In genomic region chr2:118865106-118865505, GRCh38 we compare ENCODE assay signal across 8 cellular contexts. TPM values are rescaled to one million over a fixed set of nuclear protein-coding genes. Genes with fewer than 3 reads are reported as not detected.
DNase-seq lines count a peak whose midpoint lies in the region; ATAC-seq, FAIRE-seq and TF ChIP-seq lines count a peak whose summit lies in the region.

No MANE protein-coding gene starts in this region.

- FAIRE-seq in A549 (lab: Jason Lieb, UNC): no peak

- no peak overlapping the region for H2AFZ ChIP-seq in fibroblast of lung (ENCODE audit: low read length)
- no peak overlapping the region for H2AFZ ChIP-seq in parathyroid adenoma

- no peak for TF ChIP-seq EP300 in A549 (IDR thresholded peaks at IDR 0.05)

- DNase-seq in A549 (ENCODE audit: low read depth in 1 of 2, low spot score in 1 of 2) (peak; percentile 29 to 55), GM12864 (ENCODE audit: low read depth) (no peak), HCEC 1CT (peak; percentile 38), Kasumi-1 (lab: John Stamatoyannopoulos, UW) (peak; percentile 73 to 83), SK-MEL-5 (ENCODE audit: low read depth, low spot score) (peak; percentile 66), fibroblast of lung (ENCODE audit: low read depth in 2 of 2) (peak in 1 of 2 donors; percentile 54)
- DNase-seq in stimulated activated CD4-positive, alpha-beta T cell treated with anti-CD3 and anti-CD28 coated beads, Interleukin-4, amount 100 ng/mL, for 4 hours: no peak

- no peaks in the 10 kb centered on the region for H3K36me3 ChIP-seq in fibroblast of lung (ENCODE audit: control insufficient read depth, insufficient read depth, low read length)
- no peaks in the 10 kb centered on the region for H3K36me3 ChIP-seq in parathyroid adenoma (ENCODE audit: control insufficient read depth, insufficient read depth, low read length)

- H3K4me1 ChIP-seq in A549 (peaks cover 5% of the 10 kb centered on the region; the same call in 1 of the 3 replicates), fibroblast of lung (ENCODE audit: control insufficient read depth, extremely low read depth, insufficient read depth, low read length) (no peaks in the 10 kb centered on the region), parathyroid adenoma (no peaks in the 10 kb centered on the region)

- peak; percentile 76 to 90 for TF ChIP-seq RAD21 in A549 (conservative IDR thresholded peaks at IDR 0.05 in 1 of 2, IDR thresholded peaks at IDR 0.05 in 1 of 2)

- H3K27ac ChIP-seq in A549 (no peak overlapping the region), fibroblast of lung (ENCODE audit: insufficient read depth, low read length) (no peak overlapping the region), parathyroid adenoma (no peak overlapping the region)

- H3K79me2 ChIP-seq in fibroblast of lung (ENCODE audit: control insufficient read depth, insufficient read depth, low read length): no peaks in the 10 kb centered on the region
- no peaks in the 10 kb centered on the region for H3K79me2 ChIP-seq in parathyroid adenoma

- in situ Hi-C loops in SK-MEL-5 (cut with HindIII; ENCODE audit: low pct_unique_long_range_greater_than_20kb, low sequenced_read_pairs): no loop called here

- H3K9ac ChIP-seq in fibroblast of lung (ENCODE audit: insufficient read depth, low read length) (no peak overlapping the region), parathyroid adenoma (no peak overlapping the region)

- CTCF ChIA-PET in A549 (lab: Yijun Ruan, JAX): interaction anchor here (0.6 to 4.8 kb wide), 18 partner anchors 8 to 833 kb away, joined by 3 to 41 read pairs (median 3); no protein-coding TSS in a partner anchor

- peak; percentile 94 to 99 for ATAC-seq in A549

- WGBS in A549 (ENCODE audit: missing lambda C conversion rate): 0% methylated on average over 3 of the region's 3 CpGs

- TF ChIP-seq CTCF in A549 (IDR thresholded peaks at IDR 0.05): peak; percentile 77
- TF ChIP-seq CTCF in GM12864 (IDR thresholded peaks at IDR 0.05; ENCODE audit: low read depth, low read length, missing control alignments): peak; percentile 71
- TF ChIP-seq CTCF in fibroblast of lung (conservative IDR thresholded peaks at IDR 0.05 in 1 of 2, IDR thresholded peaks at IDR 0.05 in 1 of 2; ENCODE audit: low read depth in 1 of 2, low read length in 2 of 2): peak; percentile 55 to 59
- peak; percentile 49 for TF ChIP-seq CTCF in parathyroid adenoma (IDR thresholded peaks at IDR 0.05)

- no peak overlapping the region for H3K4me3 ChIP-seq in A549
- H3K4me3 ChIP-seq in GM12864 (ENCODE audit: low read depth, low read length): no peak overlapping the region
- H3K4me3 ChIP-seq in fibroblast of lung (replicated peaks in 1 of 4; ENCODE audit: control extremely low read depth in 1 of 4, insufficient read depth in 1 of 4, low read depth in 3 of 4, low read length in 4 of 4): no peak overlapping the region
- no peak overlapping the region for H3K4me3 ChIP-seq in parathyroid adenoma (ENCODE audit: low read depth, low read length)

- H3K9me3 ChIP-seq in A549 (no peaks in the 10 kb centered on the region), fibroblast of lung (ENCODE audit: control insufficient read depth, insufficient read depth, low read depth, low read length) (no peaks in the 10 kb centered on the region), parathyroid adenoma (ENCODE audit: control insufficient read depth, low read length) (no peaks in the 10 kb centered on the region)

- H3K27me3 ChIP-seq in fibroblast of lung (ENCODE audit: control insufficient read depth, insufficient read depth, low read length) (peaks cover 5% of the 10 kb centered on the region), parathyroid adenoma (ENCODE audit: control insufficient read depth, insufficient read depth, low read length) (no peaks in the 10 kb centered on the region)

- H3K4me2 ChIP-seq in A549: no peak overlapping the region
- no peak overlapping the region for H3K4me2 ChIP-seq in fibroblast of lung (ENCODE audit: extremely low read depth, insufficient read depth, low read length)
- H3K4me2 ChIP-seq in parathyroid adenoma (ENCODE audit: low read length): no peak overlapping the region

- POLR2A ChIA-PET in A549 (lab: Yijun Ruan, JAX): no interaction called here

- H4K20me1 ChIP-seq in fibroblast of lung (ENCODE audit: control insufficient read depth, extremely low read depth, insufficient read depth, low read length): no peaks in the 10 kb centered on the region

- TF ChIP-seq POLR2A in A549 (IDR thresholded peaks at IDR 0.05; ENCODE audit: low read length): no peak

TF ChIP-seq in A549, 52 proteins besides CTCF, POLR2A, EP300 and RAD21:
- TF ChIP-seq USF2 (IDR thresholded peaks at IDR 0.05) (no peak), SMC3 (IDR thresholded peaks at IDR 0.05) (peak; percentile 76)

RNA-seq across cellular contexts. Expression of gene EN1, which starts 17.7 kb away (rescaled TPM):
- polyA plus RNA-seq in A549 (2011; rRNA removed) (0.05 and 0.06 TPM in 2 replicates), A549 (2017; fragmentation: RNase III; extraction: RNeasy Plus Mini Kit Qiagen cat#74134 plus additional on column Dnase treatment) (0.62 to 0.92 TPM (median 0.90 TPM) in 3 replicates), fibroblast of lung (0.03 TPM in 1 of 2 replicates, not detected in the other)
- polyA plus RNA-seq in A549 (2012; cell fraction: cytosol; rRNA removed): 0.13 and 0.19 TPM in 2 replicates
- polyA plus RNA-seq in A549 (2012; cell fraction: nucleus; rRNA removed): 0.09 and 0.13 TPM in 2 replicates
- not detected in 2 replicates for polyA minus RNA-seq in A549 (2011; rRNA and poly(A)+ RNA removed)
- total RNA-seq in SK-MEL-5 (2014; rRNA removed; shearing (Covaris generic)): 0.21 TPM in 1 of 2 replicates, not detected in the other
- 0.04 and 0.05 TPM in 2 replicates for polyA plus RNA-seq in SK-MEL-5 (2015; cell fraction: cytosol; rRNA removed)
- not detected in 2 replicates for polyA plus RNA-seq in SK-MEL-5 (2015; cell fraction: nucleus; rRNA removed)
- total RNA-seq in fibroblast of lung: under 0.01 TPM in 1 of 2 replicates, not detected in the other
- 0.23 TPM in 1 of 2 replicates, not detected in the other for polyA plus RNA-seq in fibroblast of lung (2012)
- not detected in 2 replicates for polyA minus RNA-seq in fibroblast of lung (ENCODE audit: low replicate concordance)

Comparison
In these comparisons a context has a peak if more than half of its experiments do, and no peak if none do; other contexts are left out.
1. DNase-seq: peak in A549 (2 of 2), HCEC 1CT (single experiment), Kasumi-1 (2 of 2) and SK-MEL-5 (single experiment); none in GM12864 (single experiment) and stimulated activated CD4-positive, alpha-beta T cell treated with anti-CD3 and anti-CD28 coated beads, Interleukin-4, amount 100 ng/mL, for 4 hours (0 of 2).
2. Peak in every context shown above with its lines, with median percentiles within 50 percentile points of each other: CTCF ChIP-seq.